In the genomic region with DNA sequence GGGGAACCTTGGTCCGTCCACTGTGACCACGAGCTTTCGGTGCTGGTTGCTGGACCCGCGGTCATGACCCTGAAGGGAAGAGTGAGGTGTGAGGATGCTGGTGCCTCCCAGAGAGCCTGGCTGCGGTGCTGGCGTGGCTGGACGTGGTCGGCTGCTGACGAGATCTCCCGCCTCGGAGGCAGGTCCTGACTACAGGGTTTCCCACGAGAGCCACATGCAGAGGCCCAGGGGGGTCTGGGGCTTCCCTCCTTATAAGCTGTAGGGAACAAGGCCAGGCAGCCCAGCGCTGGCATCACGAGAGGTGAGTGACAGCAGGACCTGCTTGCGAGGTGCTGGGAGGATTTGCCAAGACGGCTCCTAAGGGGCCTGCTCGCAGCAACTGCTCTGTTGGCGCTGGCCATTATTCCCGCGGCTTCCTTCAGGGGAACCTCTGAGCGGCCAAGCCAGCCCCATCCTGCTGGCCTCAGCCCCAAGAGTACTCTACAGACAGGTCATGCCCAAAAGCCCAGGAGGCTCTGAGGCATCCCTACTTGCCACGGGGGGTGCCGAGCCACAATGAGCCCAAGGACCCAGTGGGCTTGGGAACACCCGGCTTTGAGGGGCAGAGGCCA, we compare ENCODE assay signal across 23 cellular contexts.
DNase-seq lines count a peak whose midpoint lies in the region; ATAC-seq, FAIRE-seq and TF ChIP-seq lines count a peak whose summit lies in the region.
"Had no signal": no experiment of that assay in that cellular context is flagged by ENCODE, and none has a peak within 500 bp of the region (broad histone marks: within the 10 kb centered on the region; RNA-seq: fewer than 3 reads in every experiment).

No MANE protein-coding gene starts in this region.

- no peak overlapping the region for H3K9ac ChIP-seq in H1 (replicated peaks in 1 of 4; ENCODE audit: extremely low read depth in 1 of 4, low read depth in 3 of 4, low read length in 3 of 4)
- H3K9ac ChIP-seq: BLaER1 treated with 17β-estradiol and CSF1 and Interleukin-3, amounts not matched to agents 10 nM and 100 nM had no signal

- H4K8ac ChIP-seq in H1 (ENCODE audit: extremely low read depth, insufficient read depth, low read length), result no peak overlapping the region

- no peak overlapping the region for H4K91ac ChIP-seq in H1 (replicated peaks; ENCODE audit: insufficient read length, low read length)

- H3K23ac ChIP-seq in H1 (ENCODE audit: insufficient read length), result no peak overlapping the region

- TF ChIP-seq POLR2A in H1 (IDR thresholded peaks at IDR 0.05; ENCODE audit: control extremely low read depth in 1 of 2, low read depth in 2 of 2, low read length in 2 of 2), result no peak

- H4K5ac ChIP-seq in H1 (ENCODE audit: insufficient read length, low read depth, low read length), result no peak overlapping the region

- CTCF ChIA-PET in H1 (lab: Charles Lee; ENCODE audit: partially characterized antibody), result interaction anchor here (0.9 to 1.1 kb wide), 2 partner anchors 23 to 48 kb away, joined by 3 read pairs; no protein-coding TSS in a partner anchor

- H3K4me1 ChIP-seq in H1 (replicated peaks in 1 of 4; ENCODE audit: control insufficient read depth in 3 of 4, insufficient read depth in 4 of 4, low read length in 3 of 4) (peaks cover 0 to 8% (median 0%) of the 10 kb centered on the region in 4 experiments; a peak in 2 of 7 replicates), aorta (ENCODE audit: control insufficient read depth in 1 of 2, insufficient read depth in 2 of 2, low read length in 2 of 2) (no peaks in the 10 kb centered on the region)
- H3K4me1 ChIP-seq: A549, BE2C had no signal

- peak; percentile 65 for DNase-seq in H7
- no peak for DNase-seq in H1 (ENCODE audit: low read depth in 1 of 2, low spot score in 2 of 2)
- peak; percentile 80 for DNase-seq in posterior vena cava (ENCODE audit: low spot score)
- no peak for DNase-seq in aorta
- DNase-seq in COR-L47 (lab: John Stamatoyannopoulos, UW), result no peak
- no peak for DNase-seq in activated CD8-positive, alpha-beta memory T cell treated with anti-CD3 and anti-CD28 coated beads, Interleukin-2, amount 50 U/mL, for 4 hours
- DNase-seq: 8988T; ACHN; AML-193; BE2C; Calu3; CD4-positive, alpha-beta T cell; CD8-positive, alpha-beta memory T cell; DMS53; DMS79 treated with DMSO at 0.1 percent for 48 hours; GF-D8; HCEC 1CT had no signal

- intact Hi-C loops in posterior vena cava (cut with DNase I) (no loop called here), aorta (cut with DNase I) (no loop called here)

- no peak overlapping the region for H3K14ac ChIP-seq in H1 (ENCODE audit: insufficient read length)

- POLR2A ChIA-PET in H1 (lab: Charles Lee; ENCODE audit: partially characterized antibody), result interaction anchor here (1.0 kb wide), 1 partner anchor 122 kb away, joined by 3 read pairs; no protein-coding TSS in a partner anchor

- no peak for TF ChIP-seq RAD21 in H1 (IDR thresholded peaks at IDR 0.05 in 1 of 2, conservative IDR thresholded peaks at IDR 0.05 in 1 of 2; ENCODE audit: low read depth in 2 of 2, low read length in 2 of 2)

- no peak for TF ChIP-seq EP300 in H1 (IDR thresholded peaks at IDR 0.05; ENCODE audit: borderline replicate concordance in 1 of 2, low read depth in 2 of 2, low read length in 2 of 2)

- no peaks in the 10 kb centered on the region for H3K79me1 ChIP-seq in H1 (ENCODE audit: low read depth, low read length)

- H3K4me3 ChIP-seq in H7 (ENCODE audit: insufficient read depth, low read depth, low read length) (no peak overlapping the region), H1 (ENCODE audit: extremely low read depth in 1 of 4, insufficient read depth in 2 of 4, low read depth in 3 of 4, low read length in 4 of 4) (no peak overlapping the region), aorta (ENCODE audit: low read length in 2 of 2) (no peak overlapping the region)
- H3K4me3 ChIP-seq: A549; BLaER1 treated with 17β-estradiol and CSF1 and Interleukin-3, amounts not matched to agents 10 nM and 100 nM; GM23338 had no signal

- no peak overlapping the region for H3K4ac ChIP-seq in H1 (replicated peaks; ENCODE audit: insufficient read length, low read depth, low read length)

- no peak overlapping the region for H2AK5ac ChIP-seq in H1 (ENCODE audit: low read depth, low read length)

- H3K9me3 ChIP-seq in H1 (ENCODE audit: insufficient read depth in 2 of 2, low read depth in 1 of 2, low read length in 1 of 2) (no peaks in the 10 kb centered on the region), aorta (ENCODE audit: control insufficient read depth, low read length) (no peaks in the 10 kb centered on the region)
- H3K9me3 ChIP-seq: A549; BE2C; BLaER1 treated with 17β-estradiol and CSF1 and Interleukin-3, amounts not matched to agents 10 nM and 100 nM had no signal

- H3K23me2 ChIP-seq in H1 (ENCODE audit: low read depth, low read length), result no peaks in the 10 kb centered on the region

- H2BK12ac ChIP-seq in H1 (ENCODE audit: low read depth, low read length), result no peak overlapping the region; the same call in 1 of the 2 replicates

- H2BK120ac ChIP-seq in H1 (replicated peaks; ENCODE audit: low read depth, low read length), result no peak overlapping the region

- H3K27me3 ChIP-seq in H7 (ENCODE audit: control insufficient read depth, insufficient read depth, low read length) (no peaks in the 10 kb centered on the region), H1 (replicated peaks in 1 of 4; ENCODE audit: control insufficient read depth in 3 of 4, extremely low read depth in 1 of 4, insufficient read depth in 3 of 4, low read length in 3 of 4) (no peaks in the 10 kb centered on the region), aorta (ENCODE audit: control insufficient read depth in 1 of 2, insufficient read depth in 2 of 2, low read length in 1 of 2) (no peaks in the 10 kb centered on the region)
- H3K27me3 ChIP-seq: BE2C; BLaER1 treated with 17β-estradiol and CSF1 and Interleukin-3, amounts not matched to agents 10 nM and 100 nM had no signal

- H2BK15ac ChIP-seq in H1 (ENCODE audit: low read length), result 0 out of 2 replicates have a peak overlapping the region, but pooled peaks have one; percentile 92

- no peaks in the 10 kb centered on the region for H3K79me2 ChIP-seq in H1 (ENCODE audit: control insufficient read depth in 1 of 2, insufficient read depth in 2 of 2, low read length in 2 of 2)

- H3K36me3 ChIP-seq in H7 (replicated peaks; ENCODE audit: control insufficient read depth, insufficient read depth, low read length) (no peaks in the 10 kb centered on the region), H1 (ENCODE audit: control insufficient read depth in 2 of 4, insufficient read depth in 4 of 4, low read length in 3 of 4) (no peaks in the 10 kb centered on the region), aorta (ENCODE audit: control insufficient read depth in 1 of 2, insufficient read depth in 2 of 2, low read length in 1 of 2) (no peaks in the 10 kb centered on the region)
- H3K36me3 ChIP-seq: BE2C; BLaER1 treated with 17β-estradiol and CSF1 and Interleukin-3, amounts not matched to agents 10 nM and 100 nM had no signal

- H2AFZ ChIP-seq in H1 (ENCODE audit: low read length), result no peak overlapping the region; the same call in 1 of the 2 replicates
- H2AFZ ChIP-seq: GM23338 had no signal

- 86% methylated on average over 25 of the region's 25 CpGs; no CpG with 5 or more reads in 1 of the 2 experiments for WGBS in H1 (ENCODE audit: extremely low coverage in 1 of 2, insufficient coverage in 1 of 2, insufficient read length in 1 of 2, insufficient replicate concordance in 2 of 2, low coverage in 1 of 2, low lambda C conversion rate in 2 of 2, missing lambda C conversion rate in 1 of 2), 2 experiments
- WGBS in aorta, 2 donors, result 77 to 81% methylated on average over 25 of the region's 25 CpGs

- ATAC-seq in aorta (ENCODE audit: low FRiP score) (peak; percentile 15), GM21619 (IDR thresholded peaks at IDR 0.05; ENCODE audit: unreplicated experiment) (no peak)
- ATAC-seq: A549, GM23338 had no signal

- H3K18ac ChIP-seq in H1 (ENCODE audit: extremely low read depth, low read length), result no peak overlapping the region

- no peak for FAIRE-seq in H1 (lab: Jason Lieb, UNC)
- FAIRE-seq: A549, GM12891, H54 had no signal

- H2BK5ac ChIP-seq in H1 (ENCODE audit: low read depth, low read length), result no peak overlapping the region

- no peak overlapping the region for H3K4me2 ChIP-seq in H1 (ENCODE audit: insufficient read depth in 1 of 2, low read depth in 2 of 2, low read length in 2 of 2)
- H3K4me2 ChIP-seq: A549; BLaER1 treated with 17β-estradiol and CSF1 and Interleukin-3, amounts not matched to agents 10 nM and 100 nM; GM23338 had no signal

- no peak overlapping the region for H3K27ac ChIP-seq in H1 (ENCODE audit: low read depth, low read length)
- no peak overlapping the region for H3K27ac ChIP-seq in aorta (ENCODE audit: low read depth in 1 of 2, low read length in 2 of 2)
- H3K27ac ChIP-seq: A549; BLaER1 treated with 17β-estradiol and CSF1 and Interleukin-3, amounts not matched to agents 10 nM and 100 nM had no signal

- no peak for TF ChIP-seq CTCF in H1 (IDR thresholded peaks at IDR 0.05; ENCODE audit: control extremely low read depth in 1 of 3, insufficient read depth in 1 of 3, low read depth in 1 of 3, low read length in 3 of 3)

- no peaks in the 10 kb centered on the region for H4K20me1 ChIP-seq in H1 (replicated peaks in 1 of 2; ENCODE audit: control insufficient read depth in 1 of 2, insufficient read depth in 2 of 2, low read length in 2 of 2)

- no peak overlapping the region for H2BK20ac ChIP-seq in H1 (ENCODE audit: low read length)

- no peak overlapping the region for H3K56ac ChIP-seq in H1 (replicated peaks; ENCODE audit: insufficient read length, low read depth, low read length)

TF ChIP-seq in H1, 55 proteins besides CTCF, POLR2A, EP300 and RAD21 (continues in another document):
- TF ChIP-seq TAF7 (optimal IDR thresholded peaks at IDR 0.05; ENCODE audit: borderline replicate concordance, low read depth, low read length) (no peak), TCF12 (IDR thresholded peaks at IDR 0.05; ENCODE audit: low read depth, low read length) (no peak), RXRA (IDR thresholded peaks at IDR 0.05; ENCODE audit: insufficient read depth, low read depth, low read length) (no peak), ZNF274 (IDR thresholded peaks at IDR 0.05; ENCODE audit: borderline replicate concordance, extremely low read depth, low read length) (no peak), KDM1A (IDR thresholded peaks at IDR 0.05; ENCODE audit: borderline replicate concordance, low read length) (no peak), GTF2F1 (IDR thresholded peaks at IDR 0.05; ENCODE audit: borderline replicate concordance, low read depth, low read length) (no peak), EZH2 (IDR thresholded peaks at IDR 0.05; ENCODE audit: low read depth, low read length, severe bottlenecking) (no peak), CEBPB (IDR thresholded peaks at IDR 0.05; ENCODE audit: low read depth, low read length) (no peak), MAX (IDR thresholded peaks at IDR 0.05) (no peak), POU5F1 (IDR thresholded peaks at IDR 0.05; ENCODE audit: low read depth, low read length) (no peak), MAFK (IDR thresholded peaks at IDR 0.05; ENCODE audit: low read depth, low read length) (no peak), CHD2 (IDR thresholded peaks at IDR 0.05; ENCODE audit: low read length) (no peak)

Comparison
In these comparisons a context has a peak if more than half of its experiments do, and no peak if none do; other contexts are left out.
1. DNase-seq: peak in H7 (single experiment) and posterior vena cava (single experiment); none in H1 (0 of 2), aorta (0 of 2), COR-L47 (single experiment) and activated CD8-positive, alpha-beta memory T cell treated with anti-CD3 and anti-CD28 coated beads, Interleukin-2, amount 50 U/mL, for 4 hours (single experiment).